Comparison of ENCODE assay signal across 3 cellular contexts in genomic region chr4:76198411-76199237, GRCh38.
TF ChIP-seq lines count a peak whose summit lies in the region.

No MANE protein-coding gene starts in this region.

TF ChIP-seq in HEK293T, 16 proteins besides CTCF, POLR2A, EP300 and RAD21 (continued from another document):
- TF ChIP-seq SUZ12 (IDR thresholded peaks at IDR 0.05) (no peak), CTBP1 (IDR thresholded peaks at IDR 0.05; ENCODE audit: borderline replicate concordance) (no peak), LEF1 (IDR thresholded peaks at IDR 0.05; ENCODE audit: borderline replicate concordance) (no peak), BHLHE40 (IDR thresholded peaks at IDR 0.05; ENCODE audit: borderline replicate concordance) (peak; percentile 58; the same call in 1 of the 2 replicates), ZNF384 (IDR thresholded peaks at IDR 0.05) (no peak), NFRKB (IDR thresholded peaks at IDR 0.05) (no peak), FOXA1 (IDR thresholded peaks at IDR 0.05) (no peak), L3MBTL2 (conservative IDR thresholded peaks at IDR 0.05) (peak; percentile 35; the same call in 1 of the 2 replicates), TARDBP (IDR thresholded peaks at IDR 0.05) (no peak), SP1 (IDR thresholded peaks at IDR 0.05) (no peak), HDGF (IDR thresholded peaks at IDR 0.05; ENCODE audit: borderline replicate concordance) (0 out of 2 replicates have a peak, but pooled peaks have one; percentile 35), ELF4 (IDR thresholded peaks at IDR 0.05) (no peak)
- TF ChIP-seq, protein P1, sequence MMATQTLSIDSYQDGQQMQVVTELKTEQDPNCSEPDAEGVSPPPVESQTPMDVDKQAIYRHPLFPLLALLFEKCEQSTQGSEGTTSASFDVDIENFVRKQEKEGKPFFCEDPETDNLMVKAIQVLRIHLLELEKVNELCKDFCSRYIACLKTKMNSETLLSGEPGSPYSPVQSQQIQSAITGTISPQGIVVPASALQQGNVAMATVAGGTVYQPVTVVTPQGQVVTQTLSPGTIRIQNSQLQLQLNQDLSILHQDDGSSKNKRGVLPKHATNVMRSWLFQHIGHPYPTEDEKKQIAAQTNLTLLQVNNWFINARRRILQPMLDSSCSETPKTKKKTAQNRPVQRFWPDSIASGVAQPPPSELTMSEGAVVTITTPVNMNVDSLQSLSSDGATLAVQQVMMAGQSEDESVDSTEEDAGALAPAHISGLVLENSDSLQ (IDR thresholded peaks at IDR 0.05), result peak; percentile 89

TF ChIP-seq in SK-N-SH treated with all-trans-retinoic acid at 6 μM for 48 hours, 23 proteins besides CTCF, POLR2A, EP300 and RAD21 (continued from another document):
- TF ChIP-seq POU6F1 (CRISPR knock-in tag; IDR thresholded peaks at IDR 0.05; ENCODE audit: borderline replicate concordance, low read depth), result no peak
- 0 out of 2 replicates have a peak, but pooled peaks have one; percentile 9 for TF ChIP-seq ZNF565 (CRISPR knock-in tag; conservative IDR thresholded peaks at IDR 0.05; ENCODE audit: low read depth)

TF ChIP-seq in H1, 55 proteins besides CTCF, POLR2A, EP300 and RAD21:
- TF ChIP-seq, protein P2, sequence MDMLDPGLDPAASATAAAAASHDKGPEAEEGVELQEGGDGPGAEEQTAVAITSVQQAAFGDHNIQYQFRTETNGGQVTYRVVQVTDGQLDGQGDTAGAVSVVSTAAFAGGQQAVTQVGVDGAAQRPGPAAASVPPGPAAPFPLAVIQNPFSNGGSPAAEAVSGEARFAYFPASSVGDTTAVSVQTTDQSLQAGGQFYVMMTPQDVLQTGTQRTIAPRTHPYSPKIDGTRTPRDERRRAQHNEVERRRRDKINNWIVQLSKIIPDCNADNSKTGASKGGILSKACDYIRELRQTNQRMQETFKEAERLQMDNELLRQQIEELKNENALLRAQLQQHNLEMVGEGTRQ (IDR thresholded peaks at IDR 0.05; ENCODE audit: low read length), result peak; percentile 60
- peak; percentile 35; the same call in 1 of the 2 replicates for TF ChIP-seq MAX (IDR thresholded peaks at IDR 0.05)
- TF ChIP-seq BCL11A (IDR thresholded peaks at IDR 0.05; ENCODE audit: low read depth in 2 of 2, low read length in 2 of 2), result no peak
